36 cellular contexts compared by ENCODE assay signal in the genomic region with DNA sequence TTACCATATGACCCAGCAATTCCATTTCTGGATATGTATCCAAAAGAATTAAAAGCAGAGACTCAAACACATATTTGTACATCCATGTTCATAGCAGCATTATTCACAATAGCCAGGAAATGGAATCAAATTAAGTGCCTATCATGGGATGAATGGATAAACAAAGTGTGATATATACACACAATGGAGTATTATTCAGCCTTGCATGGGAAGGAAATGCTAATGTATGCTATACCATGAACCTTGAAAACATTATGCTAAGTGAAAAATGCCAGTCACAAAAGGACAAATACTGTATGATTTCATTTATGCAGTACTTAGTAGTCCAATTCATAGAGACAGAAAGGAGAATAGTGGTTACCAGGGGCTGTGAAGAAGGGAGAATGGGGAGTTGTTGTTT.
"Had no signal": no experiment of that assay in that cellular context is flagged by ENCODE, and none has a peak within 500 bp of the region (broad histone marks: within the 10 kb centered on the region; RNA-seq: fewer than 3 reads in every experiment).

No MANE protein-coding gene starts in this region.

- H3K9me3 ChIP-seq: ascending aorta, breast epithelium, esophagus muscularis mucosa, heart left ventricle had no signal

- DNase-seq: activated B cell treated with CpG ODN at 0.5 μM for 24 hours; activated CD4-positive, alpha-beta T cell treated with anti-CD3 and anti-CD28 coated beads for 48 hours; activated CD4-positive, alpha-beta T cell treated with anti-CD3 and anti-CD28 coated beads, Interleukin-2, amount 50 U/mL, for 1 hour; activated CD4-positive, alpha-beta T cell treated with anti-CD3 and anti-CD28 coated beads, Interleukin-2, amount 50 U/mL, for 48 hours; activated CD8-positive, alpha-beta memory T cell treated with anti-CD3 and anti-CD28 coated beads, Interleukin-2, amount 10 ng/mL, durations not matched to agents 7 days and 5 days; activated CD8-positive, alpha-beta memory T cell treated with anti-CD3 and anti-CD28 coated beads, Interleukin-2, amount 50 U/mL, for 4 hours; activated CD8-positive, alpha-beta T cell treated with anti-CD3 and anti-CD28 coated beads, Interleukin-2, amount 10 ng/mL, durations not matched to agents 7 days and 5 days; activated effector memory CD4-positive, alpha-beta T cell treated with anti-CD3 and anti-CD28 coated beads, Interleukin-2, amount 50 U/mL, for 16 hours; activated naive CD4-positive, alpha-beta T cell treated with anti-CD3 and anti-CD28 coated beads, Interleukin-2, amount 10 ng/mL, durations not matched to agents 7 days and 5 days; activated naive CD8-positive, alpha-beta T cell treated with anti-CD3 and anti-CD28 coated beads, Interleukin-2, amount 10 ng/mL, durations not matched to agents 7 days and 5 days; activated T-cell treated with anti-CD3 and anti-CD28 coated beads, Interleukin-2, amount 50 U/mL, for 1 hour; activated T-cell treated with anti-CD3 and anti-CD28 coated beads, Interleukin-2, amount 50 U/mL, for 48 hours; central memory CD4-positive, alpha-beta T cell; dorsolateral prefrontal cortex; effector memory CD4-positive, alpha-beta T cell; endodermal cell; erythroblast; glutamatergic neuron; heart left ventricle; T-helper 1 cell; T-helper 17 cell; T1000; WERI-Rb-1 had no signal

- H3K27me3 Mint-ChIP-seq: activated B cell treated with CpG ODN at 0.5 μM for 24 hours; activated CD8-positive, alpha-beta memory T cell treated with anti-CD3 and anti-CD28 coated beads, Interleukin-2, amount 10 ng/mL, durations not matched to agents 7 days and 5 days; activated naive CD4-positive, alpha-beta T cell treated with anti-CD3 and anti-CD28 coated beads, Interleukin-2, amount 10 ng/mL, durations not matched to agents 7 days and 5 days; activated naive CD8-positive, alpha-beta T cell treated with anti-CD3 and anti-CD28 coated beads, Interleukin-2, amount 10 ng/mL, durations not matched to agents 7 days and 5 days; brain; dendritic cell treated with granulocyte-macrophage colony-stimulating factor and Interleukin-4, amounts not matched to agents 40 ng/mL and 50 ng/mL, for 4 days; T-helper 17 cell had no signal

- H3K4me3 Mint-ChIP-seq: activated B cell treated with CpG ODN at 0.5 μM for 24 hours; activated CD8-positive, alpha-beta memory T cell treated with anti-CD3 and anti-CD28 coated beads, Interleukin-2, amount 10 ng/mL, durations not matched to agents 7 days and 5 days; activated CD8-positive, alpha-beta T cell treated with anti-CD3 and anti-CD28 coated beads, Interleukin-2, amount 10 ng/mL, durations not matched to agents 7 days and 5 days; activated naive CD4-positive, alpha-beta T cell treated with anti-CD3 and anti-CD28 coated beads, Interleukin-2, amount 10 ng/mL, durations not matched to agents 7 days and 5 days; activated naive CD8-positive, alpha-beta T cell treated with anti-CD3 and anti-CD28 coated beads, Interleukin-2, amount 10 ng/mL, durations not matched to agents 7 days and 5 days; activated T-helper 1 cell treated with anti-CD3 and anti-CD28 coated beads, Interleukin-12 subunit alpha, Interleukin-12 subunit beta, Interleukin-2, Interleukin-4 antibody, amounts not matched to agents 30 ng/mL and 10 ng/mL and 1 ng/mL, durations not matched to agents 14 hours and 24 hours and 36 hours; brain; dendritic cell treated with granulocyte-macrophage colony-stimulating factor and Interleukin-4, amounts not matched to agents 40 ng/mL and 50 ng/mL, for 4 days; endodermal cell; T-helper 17 cell; T-helper 2 cell treated with Interferon-gamma antibody and Interleukin-4, amounts not matched to agents 5 μg/mL and 100 μg/mL, for 36 hours had no signal

- H3K27me3 ChIP-seq: ascending aorta, breast epithelium, cardiac muscle cell, dorsolateral prefrontal cortex, esophagus muscularis mucosa, heart left ventricle had no signal

- H3K4me1 ChIP-seq: ascending aorta, breast epithelium, esophagus muscularis mucosa, heart left ventricle had no signal

- H3K36me3 ChIP-seq: breast epithelium had no signal

- H3K9me3 Mint-ChIP-seq: activated B cell treated with CpG ODN at 0.5 μM for 24 hours; activated naive CD4-positive, alpha-beta T cell treated with anti-CD3 and anti-CD28 coated beads, Interleukin-2, amount 10 ng/mL, durations not matched to agents 7 days and 5 days; activated naive CD4-positive, alpha-beta T cell treated with anti-CD3 and anti-CD28 coated beads, Interleukin-2, amount 50 U/mL, for 72 hours; activated naive CD8-positive, alpha-beta T cell treated with anti-CD3 and anti-CD28 coated beads, Interleukin-2, amount 10 ng/mL, durations not matched to agents 7 days and 5 days; activated T-helper 1 cell treated with anti-CD3 and anti-CD28 coated beads, Interleukin-12 subunit alpha, Interleukin-12 subunit beta, Interleukin-2, Interleukin-4 antibody, amounts not matched to agents 30 ng/mL and 10 ng/mL and 1 ng/mL, durations not matched to agents 14 hours and 24 hours and 36 hours; activated T-helper 2 cell treated with anti-CD3 and anti-CD28 coated beads, Interferon-gamma antibody, Interleukin-2, Interleukin-4, amounts not matched to agents 10 μg/mL and 5 μg/mL and 100 μg/mL, durations not matched to agents 14 hours and 24 hours and 36 hours; brain; dendritic cell treated with granulocyte-macrophage colony-stimulating factor and Interleukin-4, amounts not matched to agents 40 ng/mL and 50 ng/mL, for 4 days; endodermal cell; T-helper 2 cell treated with Interferon-gamma antibody and Interleukin-4, amounts not matched to agents 5 μg/mL and 100 μg/mL, for 36 hours had no signal

- FAIRE-seq: frontal cortex had no signal

- ATAC-seq: activated CD4-positive, CD25-positive, alpha-beta regulatory T cell treated with anti-CD3 and anti-CD28 coated beads, Interleukin-2, amount 50 U/mL, for 24 hours; activated CD8-positive, alpha-beta memory T cell treated with anti-CD3 and anti-CD28 coated beads, Interleukin-2, amount 10 ng/mL, durations not matched to agents 7 days and 5 days; activated CD8-positive, alpha-beta T cell treated with anti-CD3 and anti-CD28 coated beads, Interleukin-2, amount 10 ng/mL, durations not matched to agents 7 days and 5 days; activated naive CD4-positive, alpha-beta T cell treated with anti-CD3 and anti-CD28 coated beads, Interleukin-2, amount 50 U/mL, for 72 hours; heart left ventricle; T-helper 17 cell had no signal

- H3K27ac ChIP-seq: ascending aorta, breast epithelium, cardiac muscle cell, coronary artery, dorsolateral prefrontal cortex, esophagus muscularis mucosa, heart left ventricle, WERI-Rb-1 had no signal

- H3K4me1 Mint-ChIP-seq: activated B cell treated with CpG ODN at 0.5 μM for 24 hours; activated naive CD4-positive, alpha-beta T cell treated with anti-CD3 and anti-CD28 coated beads, Interleukin-2, amount 10 ng/mL, durations not matched to agents 7 days and 5 days; brain; endodermal cell had no signal

- H3K27ac Mint-ChIP-seq: activated B cell treated with CpG ODN at 0.5 μM for 24 hours; activated CD8-positive, alpha-beta memory T cell treated with anti-CD3 and anti-CD28 coated beads, Interleukin-2, amount 10 ng/mL, durations not matched to agents 7 days and 5 days; activated CD8-positive, alpha-beta T cell treated with anti-CD3 and anti-CD28 coated beads, Interleukin-2, amount 10 ng/mL, durations not matched to agents 7 days and 5 days; activated naive CD4-positive, alpha-beta T cell treated with anti-CD3 and anti-CD28 coated beads, Interleukin-2, amount 10 ng/mL, durations not matched to agents 7 days and 5 days; activated naive CD4-positive, alpha-beta T cell treated with anti-CD3 and anti-CD28 coated beads, Interleukin-2, amount 50 U/mL, for 72 hours; activated naive CD8-positive, alpha-beta T cell treated with anti-CD3 and anti-CD28 coated beads, Interleukin-2, amount 10 ng/mL, durations not matched to agents 7 days and 5 days; activated T-helper 1 cell treated with anti-CD3 and anti-CD28 coated beads, Interleukin-12 subunit alpha, Interleukin-12 subunit beta, Interleukin-2, Interleukin-4 antibody, amounts not matched to agents 30 ng/mL and 10 ng/mL and 1 ng/mL, durations not matched to agents 14 hours and 24 hours and 36 hours; activated T-helper 2 cell treated with anti-CD3 and anti-CD28 coated beads, Interferon-gamma antibody, Interleukin-2, Interleukin-4, amounts not matched to agents 10 μg/mL and 5 μg/mL and 100 μg/mL, durations not matched to agents 14 hours and 24 hours and 36 hours; brain; dendritic cell treated with granulocyte-macrophage colony-stimulating factor and Interleukin-4, amounts not matched to agents 40 ng/mL and 50 ng/mL, for 4 days; endodermal cell; T-helper 17 cell; T-helper 2 cell treated with Interferon-gamma antibody and Interleukin-4, amounts not matched to agents 5 μg/mL and 100 μg/mL, for 36 hours had no signal

- H3K4me3 ChIP-seq: ascending aorta, breast epithelium, cardiac muscle cell, coronary artery, dorsolateral prefrontal cortex, esophagus muscularis mucosa, heart left ventricle had no signal
